ENCODE assay signal across 8 cellular contexts in genomic region chr21:37219766-37220432, GRCh38. TPM values are rescaled to one million over a fixed set of nuclear protein-coding genes. Genes with fewer than 3 reads are reported as not detected.
DNase-seq lines count a peak whose midpoint lies in the region; ATAC-seq and TF ChIP-seq lines count a peak whose summit lies in the region.

No MANE protein-coding gene starts in this region.

- H3K4me3 ChIP-seq in GM12875 (ENCODE audit: low read depth, low read length) (peak overlapping the region; percentile 63), OCI-LY7 (ENCODE audit: low read depth, low read length, poor library complexity, severe bottlenecking) (peak overlapping the region; percentile 68), colonic mucosa (peak overlapping the region; percentile 61), ovary (peak overlapping the region; percentile 74)

- no peak for TF ChIP-seq EP300 in ovary (IDR thresholded peaks at IDR 0.05)

- no peaks in the 10 kb centered on the region for H3K9me2 ChIP-seq in OCI-LY7 (ENCODE audit: insufficient read depth, low read length)

- DNase-seq in OCI-LY7 (ENCODE audit: low spot score) = no peak
- no peak for DNase-seq in colonic mucosa
- DNase-seq in ovary = no peak
- no peak for DNase-seq in NCI-H1694 treated with DMSO at 0.1 percent for 48 hours (lab: John Stamatoyannopoulos, UW)
- DNase-seq in GM13977 (ENCODE audit: low spot score) = no peak
- no peak for DNase-seq in COLO829 (ENCODE audit: low spot score)

- H3K9me3 ChIP-seq in OCI-LY7 (ENCODE audit: low read length) = no peaks in the 10 kb centered on the region
- H3K9me3 ChIP-seq in colonic mucosa = no peaks in the 10 kb centered on the region
- no peaks in the 10 kb centered on the region for H3K9me3 ChIP-seq in ovary

- TF ChIP-seq POLR2A in ovary (IDR thresholded peaks at IDR 0.05) = no peak

- ATAC-seq in GM21529 (IDR thresholded peaks at IDR 0.05; ENCODE audit: unreplicated experiment) = no peak

- H3K4me2 ChIP-seq in OCI-LY7 (ENCODE audit: low read length) = peak overlapping the region; percentile 77

- H3K36me3 ChIP-seq in OCI-LY7 (ENCODE audit: insufficient read depth, low read length) (peaks cover 21% of the 10 kb centered on the region), colonic mucosa (no peaks in the 10 kb centered on the region), ovary (no peaks in the 10 kb centered on the region)

- H4K20me1 ChIP-seq in OCI-LY7 (ENCODE audit: insufficient read depth, low read length) = no peaks in the 10 kb centered on the region

- H3K27ac ChIP-seq in OCI-LY7 (ENCODE audit: low read depth, low read length, poor library complexity, severe bottlenecking) (no peak overlapping the region), colonic mucosa (no peak overlapping the region), ovary (peak overlapping the region in 1 of 2 donors; percentile 83)

- in situ Hi-C loops in GM13977 (cut with MboI; ENCODE audit: low pct_unique_long_range_greater_than_20kb, low sequenced_read_pairs, unreplicated experiment) = no loop called here

- 15 to 31% (median 29%) methylated on average over 13 of the region's 13 CpGs for WGBS in ovary, 3 donors

- H3K4me1 ChIP-seq in OCI-LY7 (ENCODE audit: insufficient read depth, low read length, poor library complexity, severe bottlenecking) (peaks cover 16% of the 10 kb centered on the region), colonic mucosa (no peaks in the 10 kb centered on the region), ovary (ENCODE audit: insufficient read depth) (peaks cover 1% of the 10 kb centered on the region)

- CTCF ChIA-PET in OCI-LY7 (lab: Charles Lee; ENCODE audit: unreplicated experiment) = no interaction called here

- BruUV-seq in OCI-LY7 (replicated peaks; lab: Mats Ljungman, UMichigan) = no TSS peak

- no peaks in the 10 kb centered on the region for H3K27me3 ChIP-seq in colonic mucosa
- H3K27me3 ChIP-seq in ovary = no peaks in the 10 kb centered on the region

- H3K9ac ChIP-seq in colonic mucosa (ENCODE audit: low read depth in 2 of 2, low read length in 2 of 2) = no peak overlapping the region

- H3K79me2 ChIP-seq in OCI-LY7 (ENCODE audit: insufficient read depth, low read depth, low read length) = peaks cover 19% of the 10 kb centered on the region; the same call in 1 of the 2 replicates

- no peak for TF ChIP-seq CTCF in GM12875 (IDR thresholded peaks at IDR 0.05; ENCODE audit: borderline replicate concordance, insufficient read depth, low read depth, low read length)
- TF ChIP-seq CTCF in OCI-LY7 (conservative IDR thresholded peaks at IDR 0.05; ENCODE audit: low read length) = no peak
- no peak for TF ChIP-seq CTCF in colonic mucosa (IDR thresholded peaks at IDR 0.05)
- no peak for TF ChIP-seq CTCF in ovary (IDR thresholded peaks at IDR 0.05)
- no peak for TF ChIP-seq CTCF in GM13977 (IDR thresholded peaks at IDR 0.05; ENCODE audit: extremely low read depth, insufficient read depth, missing control alignments)

- POLR2A ChIA-PET in OCI-LY7 (lab: Charles Lee) = interaction anchor here (0.6 to 1.1 kb wide), 3 partner anchors 47 to 1290 kb away, joined by 3 to 4 read pairs (median 4); partner anchors contain the start of gene VPS26C

- peak overlapping the region; percentile 90; the same call in 1 of the 2 replicates for H2AFZ ChIP-seq in OCI-LY7 (ENCODE audit: low read length)

- intact Hi-C loops in OCI-LY7 (cut with micrococcal nuclease; ENCODE audit: unreplicated experiment) = no loop called here
- intact Hi-C loops in colonic mucosa (cut with DNase I) = no loop called here
- intact Hi-C loops in ovary (cut with DNase I) = no loop called here

RNA-seq across cellular contexts. Expression of gene VPS26C, which starts 47.2 kb away (rescaled TPM):
- total RNA-seq in OCI-LY7 (2014; rRNA removed; shearing (Covaris generic)) = 33.0 and 39.7 TPM in 2 replicates
- total RNA-seq in OCI-LY7 (2022) (43.3 and 46.7 TPM in 2 replicates), colonic mucosa (10 to 100 TPM; 48.1 to 60.7 TPM), ovary (10 to 100 TPM; 23.8 to 38.4 (median 33.9) TPM)
- 10 to 100 TPM; 16.3 to 47.7 TPM for polyA plus RNA-seq in ovary
